1 cellular context compared by ENCODE assay signal in the genomic region with DNA sequence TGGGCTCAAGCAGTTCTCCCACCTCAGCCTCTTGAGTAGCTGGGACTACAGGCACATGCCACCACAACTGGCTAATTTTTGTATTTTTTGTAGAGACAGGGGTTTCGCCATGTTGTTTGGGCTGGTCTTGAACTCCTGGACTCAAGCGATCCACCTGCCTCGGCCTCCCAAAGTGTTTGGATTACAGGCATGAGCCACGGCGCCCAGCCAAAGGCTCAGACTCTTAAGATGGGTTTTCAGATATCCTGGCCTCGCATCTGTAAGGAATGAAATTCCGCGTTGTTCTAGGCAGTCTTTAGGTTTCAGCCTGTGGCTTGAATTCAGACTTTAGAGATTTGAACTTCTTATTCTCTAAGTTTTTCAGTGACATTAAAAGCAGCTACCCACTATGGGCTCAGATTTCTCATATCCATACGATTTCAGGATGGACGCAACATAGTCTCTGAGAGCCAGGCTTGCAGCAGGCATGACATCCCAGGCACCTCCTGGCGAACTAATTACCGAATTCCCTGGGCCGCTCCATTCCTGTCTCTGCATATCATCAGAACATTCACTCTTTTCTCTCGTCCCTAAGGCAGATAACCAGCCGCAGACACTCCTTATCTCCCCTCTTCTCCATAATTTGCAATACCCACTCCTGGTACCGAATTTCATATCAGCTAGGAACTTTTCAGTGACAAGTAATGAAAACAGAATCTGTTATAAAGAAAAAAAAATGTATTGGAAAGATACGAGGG.
TF ChIP-seq lines count a peak whose summit lies in the region.

No MANE protein-coding gene starts in this region.

TF ChIP-seq in GM23338, 12 proteins besides CTCF, POLR2A, EP300 and RAD21 (continued from another document):
- TF ChIP-seq, protein P1, sequence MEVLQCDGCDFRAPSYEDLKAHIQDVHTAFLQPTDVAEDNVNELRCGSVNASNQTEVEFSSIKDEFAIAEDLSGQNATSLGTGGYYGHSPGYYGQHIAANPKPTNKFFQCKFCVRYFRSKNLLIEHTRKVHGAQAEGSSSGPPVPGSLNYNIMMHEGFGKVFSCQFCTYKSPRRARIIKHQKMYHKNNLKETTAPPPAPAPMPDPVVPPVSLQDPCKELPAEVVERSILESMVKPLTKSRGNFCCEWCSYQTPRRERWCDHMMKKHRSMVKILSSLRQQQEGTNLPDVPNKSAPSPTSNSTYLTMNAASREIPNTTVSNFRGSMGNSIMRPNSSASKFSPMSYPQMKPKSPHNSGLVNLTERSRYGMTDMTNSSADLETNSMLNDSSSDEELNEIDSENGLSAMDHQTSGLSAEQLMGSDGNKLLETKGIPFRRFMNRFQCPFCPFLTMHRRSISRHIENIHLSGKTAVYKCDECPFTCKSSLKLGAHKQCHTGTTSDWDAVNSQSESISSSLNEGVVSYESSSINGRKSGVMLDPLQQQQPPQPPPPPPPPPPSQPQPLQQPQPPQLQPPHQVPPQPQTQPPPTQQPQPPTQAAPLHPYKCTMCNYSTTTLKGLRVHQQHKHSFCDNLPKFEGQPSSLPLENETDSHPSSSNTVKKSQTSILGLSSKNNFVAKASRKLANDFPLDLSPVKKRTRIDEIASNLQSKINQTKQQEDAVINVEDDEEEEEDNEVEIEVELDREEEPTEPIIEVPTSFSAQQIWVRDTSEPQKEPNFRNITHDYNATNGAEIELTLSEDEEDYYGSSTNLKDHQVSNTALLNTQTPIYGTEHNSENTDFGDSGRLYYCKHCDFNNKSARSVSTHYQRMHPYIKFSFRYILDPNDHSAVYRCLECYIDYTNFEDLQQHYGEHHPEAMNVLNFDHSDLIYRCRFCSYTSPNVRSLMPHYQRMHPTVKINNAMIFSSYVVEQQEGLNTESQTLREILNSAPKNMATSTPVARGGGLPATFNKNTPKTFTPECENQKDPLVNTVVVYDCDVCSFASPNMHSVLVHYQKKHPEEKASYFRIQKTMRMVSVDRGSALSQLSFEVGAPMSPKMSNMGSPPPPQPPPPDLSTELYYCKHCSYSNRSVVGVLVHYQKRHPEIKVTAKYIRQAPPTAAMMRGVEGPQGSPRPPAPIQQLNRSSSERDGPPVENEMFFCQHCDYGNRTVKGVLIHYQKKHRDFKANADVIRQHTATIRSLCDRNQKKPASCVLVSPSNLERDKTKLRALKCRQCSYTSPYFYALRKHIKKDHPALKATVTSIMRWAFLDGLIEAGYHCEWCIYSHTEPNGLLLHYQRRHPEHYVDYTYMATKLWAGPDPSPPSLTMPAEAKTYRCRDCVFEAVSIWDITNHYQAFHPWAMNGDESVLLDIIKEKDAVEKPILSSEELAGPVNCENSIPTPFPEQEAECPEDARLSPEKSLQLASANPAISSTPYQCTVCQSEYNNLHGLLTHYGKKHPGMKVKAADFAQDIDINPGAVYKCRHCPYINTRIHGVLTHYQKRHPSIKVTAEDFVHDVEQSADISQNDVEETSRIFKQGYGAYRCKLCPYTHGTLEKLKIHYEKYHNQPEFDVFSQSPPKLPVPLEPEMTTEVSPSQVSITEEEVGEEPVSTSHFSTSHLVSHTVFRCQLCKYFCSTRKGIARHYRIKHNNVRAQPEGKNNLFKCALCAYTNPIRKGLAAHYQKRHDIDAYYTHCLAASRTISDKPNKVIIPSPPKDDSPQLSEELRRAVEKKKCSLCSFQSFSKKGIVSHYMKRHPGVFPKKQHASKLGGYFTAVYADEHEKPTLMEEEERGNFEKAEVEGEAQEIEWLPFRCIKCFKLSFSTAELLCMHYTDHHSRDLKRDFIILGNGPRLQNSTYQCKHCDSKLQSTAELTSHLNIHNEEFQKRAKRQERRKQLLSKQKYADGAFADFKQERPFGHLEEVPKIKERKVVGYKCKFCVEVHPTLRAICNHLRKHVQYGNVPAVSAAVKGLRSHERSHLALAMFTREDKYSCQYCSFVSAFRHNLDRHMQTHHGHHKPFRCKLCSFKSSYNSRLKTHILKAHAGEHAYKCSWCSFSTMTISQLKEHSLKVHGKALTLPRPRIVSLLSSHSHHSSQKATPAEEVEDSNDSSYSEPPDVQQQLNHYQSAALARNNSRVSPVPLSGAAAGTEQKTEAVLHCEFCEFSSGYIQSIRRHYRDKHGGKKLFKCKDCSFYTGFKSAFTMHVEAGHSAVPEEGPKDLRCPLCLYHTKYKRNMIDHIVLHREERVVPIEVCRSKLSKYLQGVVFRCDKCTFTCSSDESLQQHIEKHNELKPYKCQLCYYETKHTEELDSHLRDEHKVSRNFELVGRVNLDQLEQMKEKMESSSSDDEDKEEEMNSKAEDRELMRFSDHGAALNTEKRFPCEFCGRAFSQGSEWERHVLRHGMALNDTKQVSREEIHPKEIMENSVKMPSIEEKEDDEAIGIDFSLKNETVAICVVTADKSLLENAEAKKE (CRISPR knock-in tag; IDR thresholded peaks at IDR 0.05): no peak
